22 cellular contexts compared by ENCODE assay signal in the genomic region with DNA sequence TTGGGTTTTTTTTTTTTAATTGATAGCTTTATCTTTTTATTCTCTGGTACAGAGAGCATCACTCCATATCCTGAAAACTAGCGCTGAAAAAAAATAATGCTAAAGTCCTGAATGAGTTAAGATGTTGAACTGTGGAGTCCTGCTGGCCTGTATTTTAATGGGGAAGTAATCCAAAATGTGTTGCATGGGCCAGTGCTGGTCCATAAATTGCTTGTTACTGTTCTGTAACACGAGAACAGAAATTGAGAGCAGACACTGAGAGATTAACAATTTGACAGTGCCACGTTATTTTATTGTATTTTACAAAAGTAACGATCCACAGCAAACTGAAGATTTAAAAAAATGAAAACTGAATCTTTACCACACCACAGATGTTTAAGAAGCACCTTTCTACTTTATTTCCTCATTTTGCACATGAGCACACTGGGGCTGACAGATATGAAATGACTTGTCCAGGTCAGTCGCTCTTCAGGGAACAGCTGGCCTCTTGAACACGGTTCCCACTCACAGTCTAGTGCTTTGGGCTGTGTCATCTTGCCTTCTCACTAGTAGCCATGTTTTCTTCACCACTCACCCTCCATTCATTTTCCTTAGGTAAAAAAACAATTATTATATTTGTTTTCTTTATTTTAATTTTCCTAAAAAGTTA. TPM values are rescaled to one million over a fixed set of nuclear protein-coding genes. Genes with fewer than 3 reads are reported as not detected.
DNase-seq lines count a peak whose midpoint lies in the region; ATAC-seq, FAIRE-seq and TF ChIP-seq lines count a peak whose summit lies in the region.
"Had no signal": no experiment of that assay in that cellular context is flagged by ENCODE, and none has a peak within 500 bp of the region (broad histone marks: within the 10 kb centered on the region; RNA-seq: fewer than 3 reads in every experiment).

No MANE protein-coding gene starts in this region.

- no peaks in the 10 kb centered on the region for H4K20me1 ChIP-seq in GM12878 (ENCODE audit: control insufficient read depth, insufficient read depth)

- TF ChIP-seq RAD21 in GM12878 (IDR thresholded peaks at IDR 0.05; ENCODE audit: insufficient read depth, low read depth, low read length): no peak

- peaks cover 35% of the 10 kb centered on the region for H3K4me1 Mint-ChIP-seq in activated T-helper 1 cell treated with anti-CD3 and anti-CD28 coated beads, Interleukin-12 subunit alpha, Interleukin-12 subunit beta, Interleukin-2, Interleukin-4 antibody, amounts not matched to agents 30 ng/mL and 10 ng/mL and 1 ng/mL, durations not matched to agents 14 hours and 24 hours and 36 hours (ENCODE audit: low read depth)
- H3K4me1 Mint-ChIP-seq in activated CD8-positive, alpha-beta T cell treated with anti-CD3 and anti-CD28 coated beads for 36 hours (ENCODE audit: low read depth): peaks cover 14% of the 10 kb centered on the region
- H3K4me1 Mint-ChIP-seq: WTC11 had no signal

- peaks cover 61% of the 10 kb centered on the region for H3K36me3 Mint-ChIP-seq in activated T-helper 1 cell treated with anti-CD3 and anti-CD28 coated beads, Interleukin-12 subunit alpha, Interleukin-12 subunit beta, Interleukin-2, Interleukin-4 antibody, amounts not matched to agents 30 ng/mL and 10 ng/mL and 1 ng/mL, durations not matched to agents 14 hours and 24 hours and 36 hours (ENCODE audit: low read depth)
- peaks cover 63% of the 10 kb centered on the region for H3K36me3 Mint-ChIP-seq in activated CD8-positive, alpha-beta T cell treated with anti-CD3 and anti-CD28 coated beads for 36 hours (ENCODE audit: low read depth)

- H3K9ac ChIP-seq in GM12878 (ENCODE audit: control insufficient read depth, insufficient read depth, low read length): no peak overlapping the region

- CTCF ChIA-PET in GM12878 (lab: Yijun Ruan, JAX): interaction anchor here (1.5 kb wide), 1 partner anchor 31 kb away, joined by 3 read pairs; no protein-coding TSS in a partner anchor
- CTCF ChIA-PET in activated CD8-positive, alpha-beta T cell treated with anti-CD3 and anti-CD28 coated beads for 36 hours (lab: Charles Lee): interaction anchor here (1.3 kb wide), 1 partner anchor 26 kb away, joined by 6 read pairs; no protein-coding TSS in a partner anchor

- SMC1A ChIA-PET in GM12878 (lab: Charles Lee; ENCODE audit: uncharacterized antibody, unreplicated experiment): interaction anchor here (0.8 to 1.1 kb wide), 2 partner anchors 13 to 25 kb away, joined by 3 to 4 read pairs; no protein-coding TSS in a partner anchor

- H3K4me3 ChIP-seq in GM12878: no peak overlapping the region
- H3K4me3 ChIP-seq: pancreas had no signal

- H3K79me2 ChIP-seq in GM12878 (ENCODE audit: control insufficient read depth, insufficient read depth, low read length): no peaks in the 10 kb centered on the region

- peaks cover 7 to 28% of the 10 kb centered on the region in 2 experiments for H3K36me3 ChIP-seq in GM12878 (ENCODE audit: control insufficient read depth in 2 of 2, insufficient read depth in 2 of 2, low read length in 1 of 2)

- H3K27ac Mint-ChIP-seq in activated T-helper 1 cell treated with anti-CD3 and anti-CD28 coated beads, Interleukin-12 subunit alpha, Interleukin-12 subunit beta, Interleukin-2, Interleukin-4 antibody, amounts not matched to agents 30 ng/mL and 10 ng/mL and 1 ng/mL, durations not matched to agents 14 hours and 24 hours and 36 hours: no peak overlapping the region
- no peak overlapping the region for H3K27ac Mint-ChIP-seq in activated CD8-positive, alpha-beta T cell treated with anti-CD3 and anti-CD28 coated beads for 36 hours
- H3K27ac Mint-ChIP-seq: T-helper 17 cell, WTC11 had no signal

- peak; percentile 54 for ATAC-seq in HG03039 (IDR thresholded peaks at IDR 0.05; ENCODE audit: unreplicated experiment)
- ATAC-seq in GM12878: no peak
- no peak for ATAC-seq in activated CD8-positive, alpha-beta T cell treated with anti-CD3 and anti-CD28 coated beads for 36 hours
- ATAC-seq: activated T-helper 17 cell treated with anti-CD3 and anti-CD28 coated beads, Interleukin-2, amount 50 U/mL, for 72 hours; naive thymus-derived CD4-positive, alpha-beta T cell; pancreas; T-helper 17 cell; WTC11 had no signal

- H3K4me3 Mint-ChIP-seq in activated T-helper 1 cell treated with anti-CD3 and anti-CD28 coated beads, Interleukin-12 subunit alpha, Interleukin-12 subunit beta, Interleukin-2, Interleukin-4 antibody, amounts not matched to agents 30 ng/mL and 10 ng/mL and 1 ng/mL, durations not matched to agents 14 hours and 24 hours and 36 hours: no peak overlapping the region
- H3K4me3 Mint-ChIP-seq in activated CD8-positive, alpha-beta T cell treated with anti-CD3 and anti-CD28 coated beads for 36 hours: no peak overlapping the region
- H3K4me3 Mint-ChIP-seq: activated T-helper 17 cell treated with anti-CD3 and anti-CD28 coated beads, Interleukin-2, amount 50 U/mL, for 72 hours; naive thymus-derived CD4-positive, alpha-beta T cell; T-helper 17 cell; WTC11 had no signal

- no TSS peak for BruUV-seq in GM12878 (replicated peaks; lab: Mats Ljungman, UMichigan)

- H3K27me3 Mint-ChIP-seq in activated T-helper 1 cell treated with anti-CD3 and anti-CD28 coated beads, Interleukin-12 subunit alpha, Interleukin-12 subunit beta, Interleukin-2, Interleukin-4 antibody, amounts not matched to agents 30 ng/mL and 10 ng/mL and 1 ng/mL, durations not matched to agents 14 hours and 24 hours and 36 hours (ENCODE audit: insufficient read depth): no peaks in the 10 kb centered on the region
- no peaks in the 10 kb centered on the region for H3K27me3 Mint-ChIP-seq in activated CD8-positive, alpha-beta T cell treated with anti-CD3 and anti-CD28 coated beads for 36 hours
- H3K27me3 Mint-ChIP-seq: activated T-helper 17 cell treated with anti-CD3 and anti-CD28 coated beads, Interleukin-2, amount 50 U/mL, for 72 hours; naive thymus-derived CD4-positive, alpha-beta T cell; T-helper 17 cell had no signal

- TF ChIP-seq POLR2A in GM12878 (IDR thresholded peaks at IDR 0.05; ENCODE audit: low read depth, low read length): no peak

- no peak overlapping the region for H2AFZ ChIP-seq in GM12878 (ENCODE audit: control insufficient read depth, low read depth, low read length)

- no peaks in the 10 kb centered on the region for H3K27me3 ChIP-seq in GM12878 (replicated peaks in 1 of 2; ENCODE audit: control insufficient read depth in 2 of 2, insufficient read depth in 2 of 2, low read length in 1 of 2)
- H3K27me3 ChIP-seq: pancreas had no signal

- H3K4me1 ChIP-seq in GM12878 (ENCODE audit: control insufficient read depth, insufficient read depth, low read length): peaks cover 13% of the 10 kb centered on the region

- intact Hi-C loops in GM12878 (cut with micrococcal nuclease; ENCODE audit: unreplicated experiment): no loop called here
- intact Hi-C loops in activated T-helper 1 cell treated with anti-CD3 and anti-CD28 coated beads, Interleukin-12 subunit alpha, Interleukin-12 subunit beta, Interleukin-2, Interleukin-4 antibody, amounts not matched to agents 30 ng/mL and 10 ng/mL and 1 ng/mL, durations not matched to agents 14 hours and 24 hours and 36 hours (cut with micrococcal nuclease): no loop called here
- intact Hi-C loops in activated CD8-positive, alpha-beta T cell treated with anti-CD3 and anti-CD28 coated beads for 36 hours (cut with micrococcal nuclease): no loop called here

- H3K9me3 Mint-ChIP-seq in activated T-helper 1 cell treated with anti-CD3 and anti-CD28 coated beads, Interleukin-12 subunit alpha, Interleukin-12 subunit beta, Interleukin-2, Interleukin-4 antibody, amounts not matched to agents 30 ng/mL and 10 ng/mL and 1 ng/mL, durations not matched to agents 14 hours and 24 hours and 36 hours: no peaks in the 10 kb centered on the region
- H3K9me3 Mint-ChIP-seq in activated CD8-positive, alpha-beta T cell treated with anti-CD3 and anti-CD28 coated beads for 36 hours: no peaks in the 10 kb centered on the region
- H3K9me3 Mint-ChIP-seq: activated T-helper 17 cell treated with anti-CD3 and anti-CD28 coated beads, Interleukin-2, amount 50 U/mL, for 72 hours; naive thymus-derived CD4-positive, alpha-beta T cell; WTC11 had no signal

- no peak overlapping the region for H3K4me2 ChIP-seq in GM12878 (ENCODE audit: control insufficient read depth, insufficient read depth)

- FAIRE-seq in GM18507 (lab: Jason Lieb, UNC) (peak; percentile 70), GM12878 (lab: Jason Lieb, UNC) (no peak)
- FAIRE-seq: islet of Langerhans, pancreas had no signal

- no peak for DNase-seq in GM18507 (ENCODE audit: extremely low spot score, insufficient read length, low read depth)
- DNase-seq in GM20000 (ENCODE audit: low spot score): peak; percentile 27
- DNase-seq in GM12878 (ENCODE audit: low read depth, low spot score): no peak
- DNase-seq in SIG-M5 (lab: John Stamatoyannopoulos, UW): no peak
- DNase-seq in NCI-H446 (lab: John Stamatoyannopoulos, UW): no peak
- no peak for DNase-seq in activated T-helper 1 cell treated with anti-CD3 and anti-CD28 coated beads, Interleukin-12 subunit alpha, Interleukin-12 subunit beta, Interleukin-2, Interleukin-4 antibody, amounts not matched to agents 30 ng/mL and 10 ng/mL and 1 ng/mL, durations not matched to agents 14 hours and 24 hours and 36 hours (ENCODE audit: low spot score)
- no peak for DNase-seq in activated CD8-positive, alpha-beta T cell treated with anti-CD3 and anti-CD28 coated beads for 36 hours
- DNase-seq: activated CD8-positive, alpha-beta memory T cell treated with anti-CD3 and anti-CD28 coated beads for 24 hours; effector CD4-positive, alpha-beta T cell; glutamatergic neuron; MM.1S; naive thymus-derived CD4-positive, alpha-beta T cell; NCI-H1694 treated with DMSO at 0.1 percent for 48 hours; NCI-H345; pancreas; SHP77 treated with DMSO at 0.1 percent for 48 hours; stimulated activated CD4-positive, alpha-beta T cell treated with anti-CD3 and anti-CD28 coated beads, Interleukin-1b, Interleukin-23, amount 100 ng/mL, for 48 hours; T-helper 17 cell had no signal

- WGBS in GM12878 (ENCODE audit: insufficient coverage, insufficient replicate concordance, low lambda C conversion rate, missing lambda C conversion rate): 57% methylated on average over 6 of the region's 6 CpGs

- POLR2A ChIA-PET in GM12878 (lab: Charles Lee): no interaction called here
- POLR2A ChIA-PET in activated CD8-positive, alpha-beta T cell treated with anti-CD3 and anti-CD28 coated beads for 36 hours (lab: Charles Lee): no interaction called here

- no peaks in the 10 kb centered on the region for H3K9me3 ChIP-seq in GM12878 (replicated peaks; ENCODE audit: control insufficient read depth, insufficient read depth, low read length)
- H3K9me3 ChIP-seq: pancreas had no signal

- peak overlapping the region; percentile 4; the same call in 1 of the 2 replicates for H3K27ac ChIP-seq in GM12878 (ENCODE audit: control insufficient read depth, insufficient read depth)
- H3K27ac ChIP-seq: pancreas had no signal

- TF ChIP-seq CTCF in GM20000 (IDR thresholded peaks at IDR 0.05; ENCODE audit: extremely low read depth, missing control alignments) (no peak), GM12878 (IDR thresholded peaks at IDR 0.05 in 2 of 3, conservative IDR thresholded peaks at IDR 0.05 in 1 of 3; ENCODE audit: control insufficient read depth in 2 of 3, extremely low read depth in 1 of 3, insufficient read depth in 1 of 3, low read depth in 3 of 3, low read length in 3 of 3) (no peak)
- no peak for TF ChIP-seq CTCF in activated CD8-positive, alpha-beta T cell treated with anti-CD3 and anti-CD28 coated beads for 36 hours (IDR thresholded peaks at IDR 0.05)

- in situ Hi-C loops in GM12878 (cut with MboI): no loop called here

- TF ChIP-seq EP300 in GM12878 (IDR thresholded peaks at IDR 0.05; ENCODE audit: borderline replicate concordance in 1 of 2, control insufficient read depth in 1 of 2, low read depth in 2 of 2, low read length in 2 of 2): no peak

- RAD21 ChIA-PET in GM12878 (lab: Charles Lee; ENCODE audit: unreplicated experiment): no interaction called here

RNA-seq across cellular contexts. Expression of gene ZCCHC2, which starts 35.3 kb away (rescaled TPM):
- total RNA-seq in GM12878 (2013; cell fraction: nucleolus; rRNA removed): 33.4 and 36.8 TPM in 2 replicates
- 6.5 and 7.7 TPM in 2 replicates for total RNA-seq in GM12878 (2014; rRNA removed)
- total RNA-seq in GM12878 (2014; rRNA removed; fragmentation: Illumina TruSeq; extraction: Trizol): 9.5 and 9.6 TPM in 2 replicates
- total RNA-seq in GM12878 (2021): 12.0 and 14.4 TPM in 2 replicates
- polyA plus RNA-seq in GM12878 (2011; ENCODE audit: low read depth): 5.0 TPM
- polyA plus RNA-seq in GM12878 (2011; rRNA removed): 17.4 and 19.1 TPM in 2 replicates
- 15.6 and 17.7 TPM in 2 replicates for polyA plus RNA-seq in GM12878 (2011; cell fraction: cytosol; rRNA removed)
- 24.6 and 27.5 TPM in 2 replicates for polyA plus RNA-seq in GM12878 (2011; cell fraction: nucleus; rRNA removed)
- polyA plus RNA-seq in GM12878 (2012): 10.2 and 11.4 TPM in 2 replicates
- 10.6 and 12.7 TPM in 2 replicates for polyA plus RNA-seq in GM12878 (2014; fragmentation: Illumina TruSeq; extraction: Trizol)
- 1 to 10 TPM; 1.7 to 2.7 TPM for polyA plus RNA-seq in GM12878 (2014; fragmentation: Nextera tagmentation; extraction: Ambion mirVana)
- polyA plus RNA-seq in GM12878 (2014; rRNA removed): 8.0 and 10.2 TPM in 2 replicates
- polyA plus RNA-seq in GM12878 (2016; fragmentation: Nextera tagmentation; extraction: Ambion mirVana): 1 to 10 TPM; 2.1 to 2.2 TPM
- 42.4 and 46.8 TPM in 2 replicates for polyA minus RNA-seq in GM12878 (2011; rRNA and poly(A)+ RNA removed)
- 12.4 and 14.0 TPM in 2 replicates for polyA minus RNA-seq in GM12878 (2011; cell fraction: cytosol; rRNA and poly(A)+ RNA removed)
- 28.9 and 45.7 TPM in 2 replicates for polyA minus RNA-seq in GM12878 (2011; cell fraction: nucleus; rRNA and poly(A)+ RNA removed)
- total RNA-seq in activated T-helper 1 cell treated with anti-CD3 and anti-CD28 coated beads, Interleukin-12 subunit alpha, Interleukin-12 subunit beta, Interleukin-2, Interleukin-4 antibody, amounts not matched to agents 30 ng/mL and 10 ng/mL and 1 ng/mL, durations not matched to agents 14 hours and 24 hours and 36 hours: 55.7 and 58.8 TPM in 2 replicates
- total RNA-seq in activated CD8-positive, alpha-beta T cell treated with anti-CD3 and anti-CD28 coated beads for 36 hours: 10 to 100 TPM; 31.7 to 33.4 TPM
